1 cellular context compared by ENCODE assay signal in the genomic region with DNA sequence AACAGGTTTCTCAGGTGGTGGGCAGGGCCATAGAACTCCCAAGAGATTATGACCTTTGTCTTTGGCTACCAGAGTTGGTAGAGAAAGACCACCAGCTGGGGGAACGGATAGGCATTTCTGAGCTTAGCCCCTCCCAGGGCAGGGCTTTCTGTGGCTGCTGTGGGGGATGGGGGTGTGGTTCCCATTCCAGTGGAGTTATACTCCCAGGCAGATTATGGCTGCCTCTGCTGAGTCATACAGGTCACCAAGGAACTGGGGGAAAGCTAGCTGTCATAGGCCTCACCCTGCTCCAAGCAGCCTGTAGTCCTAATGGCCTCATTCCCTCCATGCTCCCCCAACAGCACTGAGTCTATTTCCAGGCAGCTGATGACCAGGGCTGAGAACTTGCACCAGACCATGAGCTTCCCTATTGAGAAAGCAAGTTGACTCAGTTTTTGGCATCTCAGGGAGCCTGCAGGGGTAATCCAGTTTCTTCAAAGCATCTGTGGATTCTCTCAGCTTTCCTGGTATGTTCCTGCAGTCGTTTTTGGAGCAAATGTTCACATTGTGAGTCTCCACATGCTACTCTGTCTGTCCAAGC.
TF ChIP-seq lines count a peak whose summit lies in the region.

No MANE protein-coding gene starts in this region.

TF ChIP-seq in IMR-90, 13 proteins besides CTCF, POLR2A, EP300 and RAD21 (continued from another document):
- TF ChIP-seq MAFK (IDR thresholded peaks at IDR 0.05; ENCODE audit: low read depth, low read length) (no peak), MAZ (IDR thresholded peaks at IDR 0.05; ENCODE audit: borderline replicate concordance, low read depth, low read length) (no peak), RFX5 (IDR thresholded peaks at IDR 0.05; ENCODE audit: low read depth, low read length) (no peak), FOS (IDR thresholded peaks at IDR 0.05; ENCODE audit: low read depth, low read length) (no peak), CEBPB (IDR thresholded peaks at IDR 0.05; ENCODE audit: low read depth, low read length) (no peak), MXI1 (IDR thresholded peaks at IDR 0.05; ENCODE audit: borderline replicate concordance, low read depth, low read length) (no peak), SMC3 (IDR thresholded peaks at IDR 0.05; ENCODE audit: low read depth, low read length) (no peak), BHLHE40 (IDR thresholded peaks at IDR 0.05; ENCODE audit: low read depth, low read length) (no peak), RCOR1 (IDR thresholded peaks at IDR 0.05; ENCODE audit: insufficient replicate concordance, low read length) (no peak), NFE2L2 (IDR thresholded peaks at IDR 0.05; ENCODE audit: low read depth, low read length) (no peak)
- TF ChIP-seq, protein P1, sequence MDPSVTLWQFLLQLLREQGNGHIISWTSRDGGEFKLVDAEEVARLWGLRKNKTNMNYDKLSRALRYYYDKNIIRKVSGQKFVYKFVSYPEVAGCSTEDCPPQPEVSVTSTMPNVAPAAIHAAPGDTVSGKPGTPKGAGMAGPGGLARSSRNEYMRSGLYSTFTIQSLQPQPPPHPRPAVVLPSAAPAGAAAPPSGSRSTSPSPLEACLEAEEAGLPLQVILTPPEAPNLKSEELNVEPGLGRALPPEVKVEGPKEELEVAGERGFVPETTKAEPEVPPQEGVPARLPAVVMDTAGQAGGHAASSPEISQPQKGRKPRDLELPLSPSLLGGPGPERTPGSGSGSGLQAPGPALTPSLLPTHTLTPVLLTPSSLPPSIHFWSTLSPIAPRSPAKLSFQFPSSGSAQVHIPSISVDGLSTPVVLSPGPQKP (IDR thresholded peaks at IDR 0.05; ENCODE audit: borderline replicate concordance, low read depth, low read length) = no peak
- TF ChIP-seq, protein P2, sequence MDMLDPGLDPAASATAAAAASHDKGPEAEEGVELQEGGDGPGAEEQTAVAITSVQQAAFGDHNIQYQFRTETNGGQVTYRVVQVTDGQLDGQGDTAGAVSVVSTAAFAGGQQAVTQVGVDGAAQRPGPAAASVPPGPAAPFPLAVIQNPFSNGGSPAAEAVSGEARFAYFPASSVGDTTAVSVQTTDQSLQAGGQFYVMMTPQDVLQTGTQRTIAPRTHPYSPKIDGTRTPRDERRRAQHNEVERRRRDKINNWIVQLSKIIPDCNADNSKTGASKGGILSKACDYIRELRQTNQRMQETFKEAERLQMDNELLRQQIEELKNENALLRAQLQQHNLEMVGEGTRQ (IDR thresholded peaks at IDR 0.05; ENCODE audit: low read depth, low read length) = no peak
